ENCODE assay signal across 1 cellular context in the genomic region with DNA sequence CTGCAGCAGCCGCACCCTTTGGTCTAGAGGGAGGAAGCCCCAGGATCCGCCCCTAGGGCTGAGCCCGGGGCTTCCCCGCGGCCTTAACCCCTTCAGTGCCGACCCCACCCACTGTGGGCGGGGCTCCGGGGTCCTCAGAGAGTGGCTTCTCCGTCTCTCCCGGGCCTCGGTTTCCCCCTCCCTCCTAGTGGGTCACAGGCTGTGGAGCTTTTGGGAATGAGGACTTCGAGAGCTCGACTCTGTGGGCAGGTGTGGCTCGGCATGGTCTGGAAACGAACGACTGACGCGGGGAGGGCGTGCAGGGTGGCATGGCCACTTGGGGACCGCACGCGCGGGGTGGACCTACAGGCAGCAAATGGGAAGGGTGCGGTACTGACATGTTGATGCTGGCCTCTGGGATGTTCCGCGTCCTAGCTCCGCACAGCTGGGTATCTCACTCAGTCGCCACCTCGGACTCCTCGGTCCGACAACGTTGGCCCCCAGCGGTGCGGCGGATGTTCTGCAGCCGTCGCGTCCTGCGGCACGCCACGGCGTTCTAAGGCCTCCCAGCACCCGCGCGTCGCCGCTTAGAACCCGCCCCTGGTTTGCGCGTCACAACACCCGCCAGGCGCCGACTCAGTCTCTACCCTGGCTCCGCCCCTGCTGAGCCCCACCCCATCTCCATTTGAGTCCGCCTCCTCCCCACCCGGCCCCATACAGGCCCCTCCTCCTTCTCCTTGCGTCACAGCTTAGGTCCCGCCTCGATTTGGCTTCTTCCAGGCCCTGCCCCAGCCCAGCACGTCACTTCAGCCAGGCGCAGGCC.
TF ChIP-seq lines count a peak whose summit lies in the region.

TSS of gene HYAL3 (minus strand) at position 570 of the 802 bp plus-strand sequence. CDS start 3,803 bp downstream, outside the sequence.
TSS of gene NAA80 (minus strand) at position 570 of the 802 bp plus-strand sequence. CDS start 1,942 bp downstream, outside the sequence.

TF ChIP-seq in WTC11, 78 proteins besides CTCF, POLR2A, EP300 and RAD21 (continued from another document):
- TF ChIP-seq FOXP4 (CRISPR knock-in tag; IDR thresholded peaks at IDR 0.05) (0 out of 2 replicates have a peak, but pooled peaks have one; percentile 62), ZNF423 (CRISPR knock-in tag; IDR thresholded peaks at IDR 0.05) (peak; percentile 58), RORB (CRISPR knock-in tag; IDR thresholded peaks at IDR 0.05) (no peak), TEAD1 (CRISPR knock-in tag; IDR thresholded peaks at IDR 0.05) (0 out of 2 replicates have a peak, but pooled peaks have one; percentile 34), CREM (CRISPR knock-in tag; IDR thresholded peaks at IDR 0.05) (no peak), FOXP1 (CRISPR knock-in tag; IDR thresholded peaks at IDR 0.05; ENCODE audit: borderline replicate concordance) (peak; percentile 78)
- TF ChIP-seq, protein P1, sequence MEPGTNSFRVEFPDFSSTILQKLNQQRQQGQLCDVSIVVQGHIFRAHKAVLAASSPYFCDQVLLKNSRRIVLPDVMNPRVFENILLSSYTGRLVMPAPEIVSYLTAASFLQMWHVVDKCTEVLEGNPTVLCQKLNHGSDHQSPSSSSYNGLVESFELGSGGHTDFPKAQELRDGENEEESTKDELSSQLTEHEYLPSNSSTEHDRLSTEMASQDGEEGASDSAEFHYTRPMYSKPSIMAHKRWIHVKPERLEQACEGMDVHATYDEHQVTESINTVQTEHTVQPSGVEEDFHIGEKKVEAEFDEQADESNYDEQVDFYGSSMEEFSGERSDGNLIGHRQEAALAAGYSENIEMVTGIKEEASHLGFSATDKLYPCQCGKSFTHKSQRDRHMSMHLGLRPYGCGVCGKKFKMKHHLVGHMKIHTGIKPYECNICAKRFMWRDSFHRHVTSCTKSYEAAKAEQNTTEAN (CRISPR knock-in tag; IDR thresholded peaks at IDR 0.05): no peak
